In the genomic region with DNA sequence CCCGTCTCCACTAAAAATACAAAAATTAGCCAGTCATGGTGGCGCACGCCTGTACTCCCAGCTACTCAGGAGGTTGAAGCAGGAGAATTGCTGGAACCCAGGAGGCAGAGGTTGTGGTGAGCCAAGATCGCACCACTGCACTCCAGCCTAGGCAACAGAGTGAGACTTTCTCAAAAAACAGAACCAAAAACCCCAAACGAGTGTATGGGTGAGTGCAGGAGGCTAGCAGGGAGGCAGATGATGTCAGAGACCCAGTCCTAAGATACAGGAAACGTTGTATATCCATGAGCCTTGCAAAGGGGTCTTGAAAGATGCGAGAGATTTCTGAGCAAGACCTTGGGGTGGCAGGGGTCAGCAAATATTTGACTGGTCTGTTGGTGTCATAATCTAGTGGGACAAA, we compare ENCODE assay signal across 18 cellular contexts.
DNase-seq lines count a peak whose midpoint lies in the region; ATAC-seq, FAIRE-seq and TF ChIP-seq lines count a peak whose summit lies in the region.
"Had no signal": no experiment of that assay in that cellular context is flagged by ENCODE, and none has a peak within 500 bp of the region (broad histone marks: within the 10 kb centered on the region; RNA-seq: fewer than 3 reads in every experiment).

No MANE protein-coding gene starts in this region.

- H3K4me1 ChIP-seq in H9 (ENCODE audit: insufficient read depth, low read length) (peaks cover 30% of the 10 kb centered on the region), GM12878 (ENCODE audit: control insufficient read depth, insufficient read depth, low read length) (peaks cover 38% of the 10 kb centered on the region)
- H3K4me1 ChIP-seq: Caco-2 had no signal

- no peak overlapping the region for H2BK120ac ChIP-seq in H9 (ENCODE audit: low read depth, low read length, poor library complexity, severe bottlenecking)

- H3K4me2 ChIP-seq in H9 (ENCODE audit: insufficient read depth, insufficient read length, low read length): no peak overlapping the region
- H3K4me2 ChIP-seq in GM12878 (ENCODE audit: control insufficient read depth, insufficient read depth): no peak overlapping the region

- no peak for FAIRE-seq in GM12878 (lab: Jason Lieb, UNC)

- WGBS in H9 (ENCODE audit: extremely low coverage, insufficient read length, low lambda C conversion rate): no CpG with 5 or more reads among the region's 7 CpGs
- 66% methylated on average over 7 of the region's 7 CpGs for WGBS in GM12878 (ENCODE audit: insufficient coverage, insufficient replicate concordance, low lambda C conversion rate, missing lambda C conversion rate)

- no peak for DNase-seq in activated naive CD8-positive, alpha-beta T cell treated with anti-CD3 and anti-CD28 coated beads for 36 hours
- no peak for DNase-seq in activated naive CD8-positive, alpha-beta T cell treated with anti-CD3 and anti-CD28 coated beads, Interleukin-2, amount 50 U/mL, for 24 hours
- DNase-seq in H9 (no peak), GM12878 (ENCODE audit: low read depth, low spot score) (no peak), neural crest cell (ENCODE audit: low read depth, low spot score) (no peak), kidney glomerular epithelial cell (lab: John Stamatoyannopoulos, UW) (no peak), 8988T (no peak)
- DNase-seq: Caco-2, GDM1, GM23248, KBM-7, NCI-H1105 treated with DMSO at 0.1 percent for 48 hours, NCI-H1694 treated with DMSO at 0.1 percent for 48 hours, NCI-H524, NCI-H82, OCI-M1, Right ventricle myocardium superior had no signal

- TF ChIP-seq EP300 in GM12878 (IDR thresholded peaks at IDR 0.05; ENCODE audit: borderline replicate concordance in 1 of 2, control insufficient read depth in 1 of 2, low read depth in 2 of 2, low read length in 2 of 2): no peak

- no peak overlapping the region for H4K91ac ChIP-seq in H9 (ENCODE audit: insufficient read length, low read depth, low read length)

- peaks cover 21% of the 10 kb centered on the region for H3K36me3 Mint-ChIP-seq in activated naive CD8-positive, alpha-beta T cell treated with anti-CD3 and anti-CD28 coated beads for 36 hours
- H3K36me3 Mint-ChIP-seq in activated naive CD8-positive, alpha-beta T cell treated with anti-CD3 and anti-CD28 coated beads, Interleukin-2, amount 50 U/mL, for 24 hours (ENCODE audit: low read depth): peaks cover 30% of the 10 kb centered on the region
- H3K36me3 Mint-ChIP-seq in H9 (ENCODE audit: insufficient read depth in 1 of 3, low read depth in 3 of 3) (peaks cover 0 to 19% (median 2%) of the 10 kb centered on the region in 3 experiments; a peak in 4 of 7 replicates), neural crest cell (ENCODE audit: low read depth) (peaks cover 2% of the 10 kb centered on the region)

- H3K9me3 ChIP-seq in H9 (ENCODE audit: control insufficient read depth, low read depth, low read length): no peaks in the 10 kb centered on the region
- no peaks in the 10 kb centered on the region for H3K9me3 ChIP-seq in GM12878 (replicated peaks; ENCODE audit: control insufficient read depth, insufficient read depth, low read length)
- H3K9me3 ChIP-seq: Caco-2 had no signal

- no peak overlapping the region for H3K18ac ChIP-seq in H9 (ENCODE audit: insufficient read length, low read depth, low read length)

- no peak overlapping the region for H4K8ac ChIP-seq in H9 (replicated peaks; ENCODE audit: insufficient read length, low read depth, low read length)

- no peak overlapping the region for H2BK12ac ChIP-seq in H9 (ENCODE audit: insufficient read length, low read depth, low read length)

- no peaks in the 10 kb centered on the region for H3K27me3 Mint-ChIP-seq in activated naive CD8-positive, alpha-beta T cell treated with anti-CD3 and anti-CD28 coated beads for 36 hours
- H3K27me3 Mint-ChIP-seq in activated naive CD8-positive, alpha-beta T cell treated with anti-CD3 and anti-CD28 coated beads, Interleukin-2, amount 50 U/mL, for 24 hours: no peaks in the 10 kb centered on the region
- H3K27me3 Mint-ChIP-seq in H9 (ENCODE audit: low read depth) (peaks cover 2% of the 10 kb centered on the region; the same call in 1 of the 2 replicates), neural crest cell (ENCODE audit: low read depth) (no peaks in the 10 kb centered on the region)

- H4K20me1 ChIP-seq in H9 (ENCODE audit: control insufficient read depth, insufficient read depth, insufficient read length) (no peaks in the 10 kb centered on the region), GM12878 (ENCODE audit: control insufficient read depth, insufficient read depth) (no peaks in the 10 kb centered on the region; the same call in 1 of the 2 replicates)

- H3K56ac ChIP-seq in H9 (ENCODE audit: insufficient read length, low read depth, low read length): no peak overlapping the region

- H3K27ac ChIP-seq in H9 (ENCODE audit: insufficient read length, low read depth, low read length) (no peak overlapping the region), GM12878 (ENCODE audit: control insufficient read depth, insufficient read depth) (0 out of 2 replicates have a peak overlapping the region, but pooled peaks have one; percentile 10)
- H3K27ac ChIP-seq: GM23248 had no signal

- H3K79me2 ChIP-seq in H9 (ENCODE audit: insufficient read depth, low read length) (peaks cover 94% of the 10 kb centered on the region), GM12878 (ENCODE audit: control insufficient read depth, insufficient read depth, low read length) (peaks cover 78% of the 10 kb centered on the region)

- POLR2A ChIA-PET in GM12878 (lab: Charles Lee): interaction anchor here (1.0 kb wide), 1 partner anchor 25 kb away, joined by 3 read pairs; no protein-coding TSS in a partner anchor

- no peaks in the 10 kb centered on the region for H3K27me3 ChIP-seq in H9 (ENCODE audit: insufficient read depth, low read length)
- no peaks in the 10 kb centered on the region for H3K27me3 ChIP-seq in GM12878 (replicated peaks in 1 of 2; ENCODE audit: control insufficient read depth in 2 of 2, insufficient read depth in 2 of 2, low read length in 1 of 2)

- ATAC-seq in activated naive CD8-positive, alpha-beta T cell treated with anti-CD3 and anti-CD28 coated beads, Interleukin-2, amount 50 U/mL, for 24 hours: no peak
- ATAC-seq in GM12878: 0 out of 3 replicates have a peak, but pooled peaks have one; percentile 6
- no peak for ATAC-seq in HG03571 (IDR thresholded peaks at IDR 0.05; ENCODE audit: unreplicated experiment)

- peak overlapping the region; percentile 3 for H3K27ac Mint-ChIP-seq in activated naive CD8-positive, alpha-beta T cell treated with anti-CD3 and anti-CD28 coated beads for 36 hours
- H3K27ac Mint-ChIP-seq in activated naive CD8-positive, alpha-beta T cell treated with anti-CD3 and anti-CD28 coated beads, Interleukin-2, amount 50 U/mL, for 24 hours: no peak overlapping the region
- H3K27ac Mint-ChIP-seq in H9 (peak overlapping the region; percentile 73 to 87 (median 85); a peak in 5 of 7 replicates), neural crest cell (ENCODE audit: unreplicated experiment) (peak overlapping the region; percentile 76)

- no TSS peak for BruUV-seq in GM12878 (replicated peaks; lab: Mats Ljungman, UMichigan)

- no peak for TF ChIP-seq POLR2A in GM12878 (IDR thresholded peaks at IDR 0.05; ENCODE audit: low read depth, low read length)

- no peak for TF ChIP-seq RAD21 in GM12878 (IDR thresholded peaks at IDR 0.05; ENCODE audit: insufficient read depth, low read depth, low read length)

- H3K79me1 ChIP-seq in H9 (ENCODE audit: insufficient read depth, low read depth, low read length, poor library complexity, severe bottlenecking): no peaks in the 10 kb centered on the region

- H3K4me3 Mint-ChIP-seq in activated naive CD8-positive, alpha-beta T cell treated with anti-CD3 and anti-CD28 coated beads for 36 hours: no peak overlapping the region
- H3K4me3 Mint-ChIP-seq in activated naive CD8-positive, alpha-beta T cell treated with anti-CD3 and anti-CD28 coated beads, Interleukin-2, amount 50 U/mL, for 24 hours: no peak overlapping the region
- H3K4me3 Mint-ChIP-seq in H9: no peak overlapping the region; a peak in 2 of 5 replicates
- no peak overlapping the region for H3K4me3 Mint-ChIP-seq in neural crest cell

- no peak overlapping the region for H2BK15ac ChIP-seq in H9 (ENCODE audit: low read depth, low read length)

- no peak overlapping the region for H2BK20ac ChIP-seq in H9 (ENCODE audit: low read depth, low read length, poor library complexity, severe bottlenecking)

- RAD21 ChIA-PET in GM12878 (lab: Charles Lee; ENCODE audit: unreplicated experiment): interaction anchor here (1.2 kb wide), 1 partner anchor 9 kb away, joined by 5 read pairs; no protein-coding TSS in a partner anchor

- H2AK5ac ChIP-seq in H9 (ENCODE audit: insufficient read length, low read length): no peak overlapping the region

- CTCF ChIA-PET in GM12878 (lab: Yijun Ruan, JAX): interaction anchor here (0.9 kb wide), 1 partner anchor 203 kb away, joined by 3 read pairs; no protein-coding TSS in a partner anchor

- no peak overlapping the region for H3T11ph ChIP-seq in H9 (ENCODE audit: low read length)

- in situ Hi-C loops in GM12878 (cut with MboI): loop anchor here (10.0 kb wide), 1 partner anchor 1167 kb away; no protein-coding TSS in a partner anchor

- TF ChIP-seq CTCF in H9 (conservative IDR thresholded peaks at IDR 0.05) (no peak), GM12878 (IDR thresholded peaks at IDR 0.05 in 2 of 3, conservative IDR thresholded peaks at IDR 0.05 in 1 of 3; ENCODE audit: control insufficient read depth in 2 of 3, extremely low read depth in 1 of 3, insufficient read depth in 1 of 3, low read depth in 3 of 3, low read length in 3 of 3) (no peak), neural crest cell (conservative IDR thresholded peaks at IDR 0.05) (no peak)

- peaks cover 0 to 3% of the 10 kb centered on the region in 2 experiments; a peak in 1 of 4 replicates for H3K36me3 ChIP-seq in GM12878 (ENCODE audit: control insufficient read depth in 2 of 2, insufficient read depth in 2 of 2, low read length in 1 of 2)

- no peak overlapping the region for H3K23ac ChIP-seq in H9 (ENCODE audit: insufficient read length, low read depth, low read length)

- H4K5ac ChIP-seq in H9 (ENCODE audit: insufficient read length, low read depth, low read length): no peak overlapping the region

- no peak overlapping the region for H3K9ac ChIP-seq in H9 (ENCODE audit: extremely low read depth, insufficient read length, low read length)
- H3K9ac ChIP-seq in GM12878 (ENCODE audit: control insufficient read depth, insufficient read depth, low read length): no peak overlapping the region
- H3K9ac ChIP-seq: GM23248 had no signal

- no peak overlapping the region; the same call in 1 of the 2 replicates for H3K14ac ChIP-seq in H9 (ENCODE audit: insufficient read depth, low read length)

- SMC1A ChIA-PET in GM12878 (lab: Charles Lee; ENCODE audit: uncharacterized antibody, unreplicated experiment): interaction anchor here (1.3 to 3.6 kb wide), 2 partner anchors 7 to 51 kb away, joined by 4 to 24 read pairs; no protein-coding TSS in a partner anchor

- H3K9me3 Mint-ChIP-seq in activated naive CD8-positive, alpha-beta T cell treated with anti-CD3 and anti-CD28 coated beads for 36 hours: no peaks in the 10 kb centered on the region
- H3K9me3 Mint-ChIP-seq in activated naive CD8-positive, alpha-beta T cell treated with anti-CD3 and anti-CD28 coated beads, Interleukin-2, amount 50 U/mL, for 24 hours: no peaks in the 10 kb centered on the region
- H3K9me3 Mint-ChIP-seq in H9: no peaks in the 10 kb centered on the region
- H3K9me3 Mint-ChIP-seq in neural crest cell: no peaks in the 10 kb centered on the region

- no peak overlapping the region for H2BK5ac ChIP-seq in H9 (ENCODE audit: insufficient read length, low read length)

- peaks cover 55% of the 10 kb centered on the region for H3K4me1 Mint-ChIP-seq in activated naive CD8-positive, alpha-beta T cell treated with anti-CD3 and anti-CD28 coated beads for 36 hours
- H3K4me1 Mint-ChIP-seq in activated naive CD8-positive, alpha-beta T cell treated with anti-CD3 and anti-CD28 coated beads, Interleukin-2, amount 50 U/mL, for 24 hours: peaks cover 68% of the 10 kb centered on the region
- peaks cover 79 to 80% of the 10 kb centered on the region in 2 experiments for H3K4me1 Mint-ChIP-seq in H9
- peaks cover 56% of the 10 kb centered on the region for H3K4me1 Mint-ChIP-seq in neural crest cell

- intact Hi-C loops in GM12878 (cut with micrococcal nuclease; ENCODE audit: unreplicated experiment): no loop called here

- no peaks in the 10 kb centered on the region for H3K23me2 ChIP-seq in H9 (ENCODE audit: insufficient read length, low read depth, low read length, poor library complexity, severe bottlenecking)

- H3K4me3 ChIP-seq in GM12878: no peak overlapping the region
- H3K4me3 ChIP-seq: GM23248 had no signal

- no peak overlapping the region for H3K4ac ChIP-seq in H9 (ENCODE audit: low read depth, low read length)

- H2AFZ ChIP-seq in H9 (ENCODE audit: low read length): no peak overlapping the region
- H2AFZ ChIP-seq in GM12878 (ENCODE audit: control insufficient read depth, low read depth, low read length): no peak overlapping the region
- H2AFZ ChIP-seq: GM23248 had no signal
